18 cellular contexts compared by ENCODE assay signal in the genomic region with DNA sequence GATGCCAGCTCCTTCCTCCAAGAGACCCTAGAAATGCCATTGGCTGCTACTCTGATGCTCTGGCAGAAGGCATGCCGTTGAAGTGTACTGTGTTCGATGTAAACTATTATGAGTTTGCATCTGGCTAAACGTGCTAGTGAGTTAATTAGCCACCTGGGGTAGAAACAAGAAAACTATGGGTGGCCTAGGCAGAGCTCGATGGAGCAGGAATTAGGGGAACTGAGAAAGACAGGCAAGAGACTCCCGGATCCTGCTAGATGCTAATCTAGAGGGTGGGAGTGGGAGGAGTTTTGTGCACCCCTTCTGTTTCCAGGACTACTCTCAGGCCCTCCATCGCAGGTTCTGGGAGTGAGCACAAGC. TPM values are rescaled to one million over a fixed set of nuclear protein-coding genes. Genes with fewer than 3 reads are reported as not detected.
"Had no signal": no experiment of that assay in that cellular context is flagged by ENCODE, and none has a peak within 500 bp of the region (broad histone marks: within the 10 kb centered on the region; RNA-seq: fewer than 3 reads in every experiment).

No MANE protein-coding gene starts in this region.

- DNase-seq: activated CD4-positive, alpha-beta T cell treated with anti-CD3 and anti-CD28 coated beads, Interleukin-2, amount 50 U/mL, for 4 hours; activated naive CD4-positive, alpha-beta T cell treated with anti-CD3 and anti-CD28 coated beads, Interleukin-2, amount 50 U/mL, for 16 hours; NCI-H1048; NCI-H187 treated with DMSO at 0.1 percent for 48 hours; NCI-H2081 treated with DMSO at 0.1 percent for 48 hours; NCI-H446; Right ventricle myocardium superior had no signal

- H2AFZ ChIP-seq: PC-9 had no signal

- H3K36me3 ChIP-seq: adrenal gland, breast epithelium, SJSA1 had no signal

- H3K27ac ChIP-seq: adrenal gland, breast epithelium, PC-9, SJSA1 had no signal

- H3K36me3 Mint-ChIP-seq: activated naive CD8-positive, alpha-beta T cell treated with anti-CD3 and anti-CD28 coated beads, Interleukin-2, amount 10 ng/mL, durations not matched to agents 7 days and 5 days; WTC11 had no signal

- H3K4me1 Mint-ChIP-seq: activated naive CD8-positive, alpha-beta T cell treated with anti-CD3 and anti-CD28 coated beads, Interleukin-2, amount 10 ng/mL, durations not matched to agents 7 days and 5 days had no signal

- H3K4me1 ChIP-seq: adrenal gland, breast epithelium, SJSA1 had no signal

- H3K4me3 Mint-ChIP-seq: activated CD8-positive, alpha-beta T cell treated with anti-CD3 and anti-CD28 coated beads, Interleukin-2, amount 10 ng/mL, durations not matched to agents 7 days and 5 days; activated naive CD8-positive, alpha-beta T cell treated with anti-CD3 and anti-CD28 coated beads, Interleukin-2, amount 10 ng/mL, durations not matched to agents 7 days and 5 days; T-helper 1 cell treated with Interleukin-12 subunit alpha and Interleukin-12 subunit beta and Interleukin-4 antibody, amounts not matched to agents 30 μg/mL and 1 μg/mL, for 36 hours; WTC11 had no signal

- H3K9me3 Mint-ChIP-seq: activated naive CD8-positive, alpha-beta T cell treated with anti-CD3 and anti-CD28 coated beads, Interleukin-2, amount 10 ng/mL, durations not matched to agents 7 days and 5 days; T-helper 1 cell treated with Interleukin-12 subunit alpha and Interleukin-12 subunit beta and Interleukin-4 antibody, amounts not matched to agents 30 μg/mL and 1 μg/mL, for 36 hours; WTC11 had no signal

- H3K27me3 ChIP-seq: adrenal gland, SJSA1 had no signal

- H3K9me3 ChIP-seq: adrenal gland, breast epithelium, SJSA1 had no signal

- H3K4me3 ChIP-seq: adrenal gland, breast epithelium, PC-9, SJSA1 had no signal

- H3K27ac Mint-ChIP-seq: activated CD8-positive, alpha-beta T cell treated with anti-CD3 and anti-CD28 coated beads, Interleukin-2, amount 10 ng/mL, durations not matched to agents 7 days and 5 days; activated naive CD8-positive, alpha-beta T cell treated with anti-CD3 and anti-CD28 coated beads, Interleukin-2, amount 10 ng/mL, durations not matched to agents 7 days and 5 days; T-helper 1 cell treated with Interleukin-12 subunit alpha and Interleukin-12 subunit beta and Interleukin-4 antibody, amounts not matched to agents 30 μg/mL and 1 μg/mL, for 36 hours; WTC11 had no signal

- H3K4me2 ChIP-seq: PC-9 had no signal

RNA-seq across cellular contexts. Expression of gene TMEM63C, which starts 32.0 kb away (rescaled TPM):
- total RNA-seq: RPMI7951 had no signal

RNA-seq across cellular contexts. Expression of gene NGB, which starts 57.4 kb away (rescaled TPM):
- total RNA-seq: activated CD8-positive, alpha-beta T cell treated with anti-CD3 and anti-CD28 coated beads, Interleukin-2, amount 10 ng/mL, durations not matched to agents 7 days and 5 days; activated naive CD8-positive, alpha-beta T cell treated with anti-CD3 and anti-CD28 coated beads, Interleukin-2, amount 10 ng/mL, durations not matched to agents 7 days and 5 days; breast epithelium; LHCN-M2; M059J; PC-9; Right ventricle myocardium superior; RPMI7951; SJSA1 had no signal
